19 cellular contexts compared by ENCODE assay signal in genomic region chr14:102047808-102048540, GRCh38. TPM values are rescaled to one million over a fixed set of nuclear protein-coding genes. Genes with fewer than 3 reads are reported as not detected.
DNase-seq lines count a peak whose midpoint lies in the region; ATAC-seq, FAIRE-seq and TF ChIP-seq lines count a peak whose summit lies in the region.
"Had no signal": no experiment of that assay in that cellular context is flagged by ENCODE, and none has a peak within 500 bp of the region (broad histone marks: within the 10 kb centered on the region; RNA-seq: fewer than 3 reads in every experiment).

No MANE protein-coding gene starts in this region.

- peaks cover 54% of the 10 kb centered on the region for H3K36me3 ChIP-seq in H7 (replicated peaks; ENCODE audit: control insufficient read depth, insufficient read depth, low read length)
- H3K36me3 ChIP-seq in kidney (ENCODE audit: control insufficient read depth in 1 of 2, insufficient read depth in 2 of 2, low read length in 2 of 2), result peaks cover 32 to 46% of the 10 kb centered on the region in 2 donors
- peaks cover 91 to 92% of the 10 kb centered on the region in 2 experiments for H3K36me3 ChIP-seq in mesenchymal stem cell (ENCODE audit: control insufficient read depth in 1 of 2, insufficient read depth in 2 of 2, low read depth in 1 of 2, low read length in 2 of 2)

- H3K27ac Mint-ChIP-seq in stimulated activated effector memory CD8-positive, alpha-beta T cell treated with anti-CD3 and anti-CD28 coated beads, Interleukin-12 subunit alpha, Interleukin-12 subunit beta, amount 100 ng/mL, for 72 hours, result peak overlapping the region; percentile 58
- peak overlapping the region in 2 of 10 donors; percentile 34 to 79 for H3K27ac Mint-ChIP-seq in naive thymus-derived CD8-positive, alpha-beta T cell

- intact Hi-C loops in kidney (cut with DNase I), result no loop called here

- H3K27me3 Mint-ChIP-seq in naive thymus-derived CD8-positive, alpha-beta T cell, result no peaks in the 10 kb centered on the region

- H2AK5ac ChIP-seq in mesenchymal stem cell (ENCODE audit: low read length, severe bottlenecking), result no peak overlapping the region

- H3K27me3 ChIP-seq in H7 (ENCODE audit: control insufficient read depth, insufficient read depth, low read length), result no peaks in the 10 kb centered on the region
- H3K27me3 ChIP-seq in mesenchymal stem cell (ENCODE audit: control insufficient read depth in 1 of 2, insufficient read depth in 1 of 2, low read length in 2 of 2), result no peaks in the 10 kb centered on the region
- H3K27me3 ChIP-seq: BE2C had no signal

- H3K9me3 ChIP-seq in kidney (ENCODE audit: control insufficient read depth in 1 of 2, low read length in 2 of 2), result no peaks in the 10 kb centered on the region
- H3K9me3 ChIP-seq in mesenchymal stem cell (ENCODE audit: control insufficient read depth, low read length), result no peaks in the 10 kb centered on the region
- H3K9me3 ChIP-seq: A549, BE2C had no signal

- TF ChIP-seq CTCF in RWPE1 (conservative IDR thresholded peaks at IDR 0.05; ENCODE audit: low read depth) (no peak), kidney (IDR thresholded peaks at IDR 0.05; ENCODE audit: borderline replicate concordance, extremely low read depth, insufficient read depth) (no peak)

- H2BK12ac ChIP-seq in mesenchymal stem cell (ENCODE audit: low read length in 2 of 2), result peak overlapping the region in 1 of 2 experiments; percentile 4

- no peak for ATAC-seq in stimulated activated effector memory CD8-positive, alpha-beta T cell treated with anti-CD3 and anti-CD28 coated beads, Interleukin-12 subunit alpha, Interleukin-12 subunit beta, amount 100 ng/mL, for 72 hours
- no peak for ATAC-seq in GM21526 (IDR thresholded peaks at IDR 0.05; ENCODE audit: low FRiP score, unreplicated experiment)
- ATAC-seq in naive thymus-derived CD8-positive, alpha-beta T cell, result no peak
- ATAC-seq: A549; CD8-positive, alpha-beta T cell; HCT116 had no signal

- no peak overlapping the region for H4K91ac ChIP-seq in mesenchymal stem cell (ENCODE audit: low read length)

- POLR2A ChIA-PET in RWPE1 (lab: Yijun Ruan, JAX; ENCODE audit: low non-redundant PET), result interaction anchor here (0.6 kb wide), 1 partner anchor 47 kb away, joined by 5 read pairs; no protein-coding TSS in a partner anchor
- POLR2A ChIA-PET in naive thymus-derived CD8-positive, alpha-beta T cell (lab: Charles Lee), result interaction anchor here (1.1 kb wide), 1 partner anchor 16 kb away, joined by 4 read pairs; no protein-coding TSS in a partner anchor

- H3K4me3 Mint-ChIP-seq in stimulated activated effector memory CD8-positive, alpha-beta T cell treated with anti-CD3 and anti-CD28 coated beads, Interleukin-12 subunit alpha, Interleukin-12 subunit beta, amount 100 ng/mL, for 72 hours, result no peak overlapping the region
- no peak overlapping the region for H3K4me3 Mint-ChIP-seq in naive thymus-derived CD8-positive, alpha-beta T cell
- H3K4me3 Mint-ChIP-seq: CD14-positive monocyte; CD8-positive, alpha-beta T cell had no signal

- H3K4me1 Mint-ChIP-seq in stimulated activated effector memory CD8-positive, alpha-beta T cell treated with anti-CD3 and anti-CD28 coated beads, Interleukin-12 subunit alpha, Interleukin-12 subunit beta, amount 100 ng/mL, for 72 hours, result no peaks in the 10 kb centered on the region
- H3K4me1 Mint-ChIP-seq in naive thymus-derived CD8-positive, alpha-beta T cell, result no peaks in the 10 kb centered on the region
- H3K4me1 Mint-ChIP-seq: CD14-positive monocyte had no signal

- WGBS in mesenchymal stem cell, result 96% methylated on average over 32 of the region's 33 CpGs

- peak; percentile 21 for DNase-seq in H7
- no peak for DNase-seq in RWPE1 (ENCODE audit: low spot score)
- DNase-seq in kidney, result peak; percentile 64
- DNase-seq in stimulated activated effector memory CD8-positive, alpha-beta T cell treated with anti-CD3 and anti-CD28 coated beads, Interleukin-12 subunit alpha, Interleukin-12 subunit beta, amount 100 ng/mL, for 72 hours (ENCODE audit: low spot score in 2 of 2), result no peak
- DNase-seq in mesenchymal stem cell, result no peak
- DNase-seq in naive thymus-derived CD8-positive, alpha-beta T cell, result no peak
- DNase-seq: BE2C; CD8-positive, alpha-beta T cell; COR-L47; DND-41; GDM1 had no signal

- CTCF ChIA-PET in RWPE1 (lab: Yijun Ruan, JAX), result interaction anchor here (0.6 to 1.2 kb wide), 2 partner anchors 48 to 49 kb away, joined by 3 read pairs; no protein-coding TSS in a partner anchor

- H2BK120ac ChIP-seq in mesenchymal stem cell (ENCODE audit: low read depth, low read length), result no peak overlapping the region

- no peak overlapping the region for H3K23ac ChIP-seq in mesenchymal stem cell (ENCODE audit: low read length in 2 of 2)

- H3K27ac ChIP-seq in RWPE1 (peak overlapping the region; percentile 7; the same call in 1 of the 2 replicates), kidney (ENCODE audit: low read depth in 2 of 2, low read length in 2 of 2) (no peak overlapping the region), mesenchymal stem cell (ENCODE audit: low read length, poor library complexity, severe bottlenecking) (no peak overlapping the region)
- H3K27ac ChIP-seq: A549, HL-60 had no signal

- no peak for FAIRE-seq in kidney (lab: Jason Lieb, UNC)
- FAIRE-seq: A549, D721Med, GM12892, GM19239 had no signal

- H3K4me3 ChIP-seq in H7 (ENCODE audit: insufficient read depth, low read depth, low read length) (no peak overlapping the region), kidney (ENCODE audit: low read length in 2 of 2) (no peak overlapping the region), mesenchymal stem cell (ENCODE audit: insufficient read depth in 1 of 2, low read depth in 1 of 2, low read length in 2 of 2) (no peak overlapping the region)
- H3K4me3 ChIP-seq: A549 had no signal

- H2BK15ac ChIP-seq in mesenchymal stem cell (ENCODE audit: low read depth, poor library complexity, severe bottlenecking), result no peak overlapping the region

- H3K18ac ChIP-seq in mesenchymal stem cell (ENCODE audit: low read depth in 1 of 2, low read length in 2 of 2), result no peak overlapping the region

- H3K14ac ChIP-seq in mesenchymal stem cell (ENCODE audit: low read length in 2 of 2), result no peak overlapping the region

- H3K9me3 Mint-ChIP-seq in stimulated activated effector memory CD8-positive, alpha-beta T cell treated with anti-CD3 and anti-CD28 coated beads, Interleukin-12 subunit alpha, Interleukin-12 subunit beta, amount 100 ng/mL, for 72 hours, result no peaks in the 10 kb centered on the region
- no peaks in the 10 kb centered on the region for H3K9me3 Mint-ChIP-seq in naive thymus-derived CD8-positive, alpha-beta T cell
- H3K9me3 Mint-ChIP-seq: CD14-positive monocyte; CD8-positive, alpha-beta T cell had no signal

- H2BK5ac ChIP-seq in mesenchymal stem cell (ENCODE audit: low read depth, low read length, poor library complexity, severe bottlenecking), result no peak overlapping the region

- H3K36me3 Mint-ChIP-seq in stimulated activated effector memory CD8-positive, alpha-beta T cell treated with anti-CD3 and anti-CD28 coated beads, Interleukin-12 subunit alpha, Interleukin-12 subunit beta, amount 100 ng/mL, for 72 hours, result peaks cover 95% of the 10 kb centered on the region
- H3K36me3 Mint-ChIP-seq in naive thymus-derived CD8-positive, alpha-beta T cell, result peaks cover 5 to 88% (median 28%) of the 10 kb centered on the region in 3 donors

- no peak overlapping the region for H3K4me2 ChIP-seq in mesenchymal stem cell (ENCODE audit: low read length, poor library complexity, severe bottlenecking)
- H3K4me2 ChIP-seq: A549 had no signal

- no peak overlapping the region for H4K8ac ChIP-seq in mesenchymal stem cell (ENCODE audit: low read length)

- no peak overlapping the region for H3K4ac ChIP-seq in mesenchymal stem cell (ENCODE audit: low read depth in 1 of 2, low read length in 2 of 2)

- H3K4me1 ChIP-seq in kidney (ENCODE audit: control insufficient read depth in 1 of 2, insufficient read depth in 1 of 2, low read depth in 1 of 2, low read length in 2 of 2), result no peaks in the 10 kb centered on the region
- no peaks in the 10 kb centered on the region for H3K4me1 ChIP-seq in mesenchymal stem cell (ENCODE audit: control insufficient read depth, insufficient read depth, low read depth, low read length)
- H3K4me1 ChIP-seq: A549, BE2C had no signal

- no peak overlapping the region for H2AFZ ChIP-seq in mesenchymal stem cell (ENCODE audit: low read depth, low read length)

- H3K79me1 ChIP-seq in mesenchymal stem cell (replicated peaks; ENCODE audit: low read length, poor library complexity, severe bottlenecking), result peaks cover 17% of the 10 kb centered on the region

- H3K9ac ChIP-seq in kidney (ENCODE audit: low read length in 2 of 2) (no peak overlapping the region), mesenchymal stem cell (ENCODE audit: low read length) (no peak overlapping the region)

RNA-seq across cellular contexts. Expression of gene HSP90AA1, which starts 38.9 kb away (rescaled TPM):
- total RNA-seq in H7 (2014; rRNA removed; shearing (Covaris generic)), result 183 and 254 TPM in 2 replicates
- total RNA-seq in kidney, result 409 TPM
- 455 TPM for polyA plus RNA-seq in kidney (ENCODE audit: insufficient read depth, low read depth, low replicate concordance)
- 430 TPM for polyA plus RNA-seq in mesenchymal stem cell (2013, experiment 1 of 2)
- polyA plus RNA-seq in mesenchymal stem cell (2013, experiment 2 of 2), result 432 TPM
- total RNA-seq in naive thymus-derived CD8-positive, alpha-beta T cell, result 100 to 1,000 TPM; 356 to 373 TPM
- polyA plus RNA-seq in naive thymus-derived CD8-positive, alpha-beta T cell, result 100 to 1,000 TPM; 401 to 445 (median 427) TPM

Comparison
In these comparisons a context has a peak if more than half of its experiments do, and no peak if none do; other contexts are left out.
1. DNase-seq: peak in H7 (single experiment) and kidney (single experiment); none in RWPE1 (single experiment), stimulated activated effector memory CD8-positive, alpha-beta T cell treated with anti-CD3 and anti-CD28 coated beads, Interleukin-12 subunit alpha, Interleukin-12 subunit beta, amount 100 ng/mL, for 72 hours (0 of 2), mesenchymal stem cell (single experiment) and naive thymus-derived CD8-positive, alpha-beta T cell (0 of 10).